ENCODE assay signal across 17 cellular contexts in the genomic region with DNA sequence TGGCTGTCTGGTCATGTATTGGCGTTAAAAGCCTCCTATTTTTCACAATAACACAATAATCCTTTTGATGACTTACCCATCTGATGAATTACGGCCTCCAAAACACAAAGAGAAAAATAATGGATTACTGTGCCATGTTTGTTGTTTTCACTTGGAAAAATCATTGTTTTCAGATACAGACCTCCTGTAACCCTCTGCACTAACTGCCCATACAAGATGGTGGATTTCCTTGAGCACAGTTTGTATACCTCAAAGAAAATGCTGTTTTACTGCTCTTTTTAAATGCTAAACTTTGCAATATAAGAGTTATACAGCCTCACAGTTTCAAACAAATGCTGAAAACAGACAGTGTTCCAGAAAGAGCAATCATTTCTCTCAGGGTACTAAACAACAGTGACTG.
"Had no signal": no experiment of that assay in that cellular context is flagged by ENCODE, and none has a peak within 500 bp of the region (broad histone marks: within the 10 kb centered on the region; RNA-seq: fewer than 3 reads in every experiment).

No MANE protein-coding gene starts in this region.

- H3K27ac Mint-ChIP-seq: activated CD4-positive, alpha-beta T cell treated with anti-CD3 and anti-CD28 coated beads, Interleukin-2, amount 10 ng/mL, durations not matched to agents 24 days and 14 days; activated CD8-positive, alpha-beta T cell treated with anti-CD3 and anti-CD28 coated beads for 36 hours; activated naive CD4-positive, alpha-beta T cell treated with anti-CD3 and anti-CD28 coated beads for 36 hours; activated T-cell treated with anti-CD3 and anti-CD28 coated beads, Interleukin-2, amount 50 U/mL, for 24 hours; immature natural killer cell; stimulated activated naive CD8-positive, alpha-beta T cell treated with anti-CD3 and anti-CD28 coated beads, Interleukin-15, Interleukin-2, amounts not matched to agents 100 ng/mL and 50 ng/mL, for 24 hours had no signal

- H3K4me3 ChIP-seq: gastrocnemius medialis, heart right ventricle, lower lobe of right lung, prostate gland, thoracic aorta, upper lobe of right lung had no signal

- H3K9me3 ChIP-seq: gastrocnemius medialis, heart right ventricle, lower lobe of right lung, prostate gland, thoracic aorta, upper lobe of right lung had no signal

- DNase-seq: activated CD4-positive, alpha-beta T cell treated with anti-CD3 and anti-CD28 coated beads, Interleukin-2, amount 10 ng/mL, durations not matched to agents 24 days and 14 days; activated CD8-positive, alpha-beta T cell treated with anti-CD3 and anti-CD28 coated beads for 36 hours; activated naive CD4-positive, alpha-beta T cell treated with anti-CD3 and anti-CD28 coated beads for 36 hours; activated T-cell treated with anti-CD3 and anti-CD28 coated beads, Interleukin-2, amount 50 U/mL, for 24 hours; gastrocnemius medialis; heart right ventricle; immature natural killer cell; lower lobe of right lung; right cardiac atrium; SHP77 treated with DMSO at 0.1 percent for 48 hours; stimulated activated CD4-positive, alpha-beta T cell treated with anti-CD3 and anti-CD28 coated beads, Interleukin-2, amount 100 ng/mL, for 24 hours; T-helper 1 cell; upper lobe of right lung had no signal

- H3K4me3 Mint-ChIP-seq: activated CD4-positive, alpha-beta T cell treated with anti-CD3 and anti-CD28 coated beads, Interleukin-2, amount 10 ng/mL, durations not matched to agents 24 days and 14 days; activated CD8-positive, alpha-beta T cell treated with anti-CD3 and anti-CD28 coated beads for 36 hours; activated naive CD4-positive, alpha-beta T cell treated with anti-CD3 and anti-CD28 coated beads for 36 hours; activated T-cell treated with anti-CD3 and anti-CD28 coated beads, Interleukin-2, amount 50 U/mL, for 24 hours; immature natural killer cell; neural crest cell; stimulated activated naive CD8-positive, alpha-beta T cell treated with anti-CD3 and anti-CD28 coated beads, Interleukin-15, Interleukin-2, amounts not matched to agents 100 ng/mL and 50 ng/mL, for 24 hours had no signal

- H3K9me3 Mint-ChIP-seq: activated CD4-positive, alpha-beta T cell treated with anti-CD3 and anti-CD28 coated beads, Interleukin-2, amount 10 ng/mL, durations not matched to agents 24 days and 14 days; activated CD8-positive, alpha-beta T cell treated with anti-CD3 and anti-CD28 coated beads for 36 hours; activated naive CD4-positive, alpha-beta T cell treated with anti-CD3 and anti-CD28 coated beads for 36 hours; activated T-cell treated with anti-CD3 and anti-CD28 coated beads, Interleukin-2, amount 50 U/mL, for 24 hours; immature natural killer cell; neural crest cell; stimulated activated naive CD8-positive, alpha-beta T cell treated with anti-CD3 and anti-CD28 coated beads, Interleukin-15, Interleukin-2, amounts not matched to agents 100 ng/mL and 50 ng/mL, for 24 hours had no signal

- H3K36me3 ChIP-seq: gastrocnemius medialis, prostate gland had no signal

- H3K27ac ChIP-seq: gastrocnemius medialis, lower lobe of right lung, prostate gland, thoracic aorta, upper lobe of right lung had no signal

- H3K27me3 ChIP-seq: gastrocnemius medialis, heart right ventricle, upper lobe of right lung had no signal

- ATAC-seq: activated CD8-positive, alpha-beta T cell treated with anti-CD3 and anti-CD28 coated beads for 36 hours; gastrocnemius medialis; heart right ventricle; lower lobe of right lung; right cardiac atrium; upper lobe of right lung had no signal

- H3K36me3 Mint-ChIP-seq: immature natural killer cell had no signal

- H3K4me1 Mint-ChIP-seq: activated CD4-positive, alpha-beta T cell treated with anti-CD3 and anti-CD28 coated beads, Interleukin-2, amount 10 ng/mL, durations not matched to agents 24 days and 14 days; immature natural killer cell had no signal

- H3K4me1 ChIP-seq: gastrocnemius medialis, lower lobe of right lung, prostate gland, upper lobe of right lung had no signal

- H3K27me3 Mint-ChIP-seq: activated CD4-positive, alpha-beta T cell treated with anti-CD3 and anti-CD28 coated beads, Interleukin-2, amount 10 ng/mL, durations not matched to agents 24 days and 14 days; activated CD8-positive, alpha-beta T cell treated with anti-CD3 and anti-CD28 coated beads for 36 hours; activated T-cell treated with anti-CD3 and anti-CD28 coated beads, Interleukin-2, amount 50 U/mL, for 24 hours; stimulated activated naive CD8-positive, alpha-beta T cell treated with anti-CD3 and anti-CD28 coated beads, Interleukin-15, Interleukin-2, amounts not matched to agents 100 ng/mL and 50 ng/mL, for 24 hours had no signal
